8 cellular contexts compared by ENCODE assay signal in the genomic region with DNA sequence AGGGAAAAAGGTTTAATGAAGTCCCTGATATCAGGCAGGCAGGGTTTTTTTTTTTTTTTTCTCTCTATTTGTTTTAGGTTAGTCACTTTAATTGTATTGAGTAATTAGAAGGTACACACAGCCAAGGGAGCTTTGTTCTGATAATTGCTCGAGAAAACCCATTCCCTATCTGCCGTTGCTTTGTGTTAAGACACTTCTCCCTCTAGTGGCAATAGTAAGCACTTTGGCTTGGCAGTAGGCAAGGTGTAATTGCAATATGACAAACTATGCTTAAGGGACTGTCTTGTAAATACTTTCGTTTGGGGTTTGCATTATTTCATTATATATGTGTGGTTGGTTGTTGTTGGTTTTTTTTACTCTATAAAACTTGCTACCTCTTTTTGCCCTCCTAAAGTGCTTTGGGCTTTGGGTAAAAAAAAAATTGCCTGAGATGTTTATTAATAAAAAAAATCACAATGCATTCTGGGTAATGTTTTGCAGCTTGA.
A peak's percentile ranks its signal among the peaks of the same experiment; 100 is the strongest.
DNase-seq lines count a peak whose midpoint lies in the region; ATAC-seq and TF ChIP-seq lines count a peak whose summit lies in the region.

No MANE protein-coding gene starts in this region.

- peaks cover 8% of the 10 kb centered on the region for H3K4me1 Mint-ChIP-seq in activated CD8-positive, alpha-beta T cell treated with anti-CD3 and anti-CD28 coated beads for 36 hours (ENCODE audit: low read depth)
- H3K4me1 Mint-ChIP-seq in activated T-helper 2 cell treated with anti-CD3 and anti-CD28 coated beads, Interferon-gamma antibody, Interleukin-2, Interleukin-4, amounts not matched to agents 10 μg/mL and 5 μg/mL and 100 μg/mL, durations not matched to agents 14 hours and 24 hours and 36 hours (ENCODE audit: low read depth), result peaks cover 2% of the 10 kb centered on the region

- no peaks in the 10 kb centered on the region for H3K36me3 Mint-ChIP-seq in activated CD8-positive, alpha-beta T cell treated with anti-CD3 and anti-CD28 coated beads for 36 hours (ENCODE audit: low read depth)
- H3K36me3 Mint-ChIP-seq in activated T-helper 2 cell treated with anti-CD3 and anti-CD28 coated beads, Interferon-gamma antibody, Interleukin-2, Interleukin-4, amounts not matched to agents 10 μg/mL and 5 μg/mL and 100 μg/mL, durations not matched to agents 14 hours and 24 hours and 36 hours (ENCODE audit: low read depth), result no peaks in the 10 kb centered on the region

- DNase-seq in DMS114 treated with DMSO at 0.1 percent for 48 hours (lab: John Stamatoyannopoulos, UW; ENCODE audit: unreplicated experiment) (peak; percentile 60), HEK293T (ENCODE audit: extremely low spot score) (peak; percentile 72), NCI-H510A (lab: John Stamatoyannopoulos, UW) (peak; percentile 59), fibroblast of the conjunctiva (ENCODE audit: low read depth) (peak; percentile 63), non-pigmented ciliary epithelial cell (ENCODE audit: low read depth) (peak; percentile 30)
- DNase-seq in activated CD8-positive, alpha-beta T cell treated with anti-CD3 and anti-CD28 coated beads for 36 hours, result peak; percentile 29
- DNase-seq in activated T-helper 2 cell treated with anti-CD3 and anti-CD28 coated beads, Interferon-gamma antibody, Interleukin-2, Interleukin-4, amounts not matched to agents 10 μg/mL and 5 μg/mL and 100 μg/mL, durations not matched to agents 14 hours and 24 hours and 36 hours (ENCODE audit: low spot score), result no peak

- H3K4me3 Mint-ChIP-seq in activated CD8-positive, alpha-beta T cell treated with anti-CD3 and anti-CD28 coated beads for 36 hours, result no peak overlapping the region
- no peak overlapping the region for H3K4me3 Mint-ChIP-seq in activated T-helper 2 cell treated with anti-CD3 and anti-CD28 coated beads, Interferon-gamma antibody, Interleukin-2, Interleukin-4, amounts not matched to agents 10 μg/mL and 5 μg/mL and 100 μg/mL, durations not matched to agents 14 hours and 24 hours and 36 hours (ENCODE audit: low read depth)

- H3K9me3 Mint-ChIP-seq in activated CD8-positive, alpha-beta T cell treated with anti-CD3 and anti-CD28 coated beads for 36 hours, result no peaks in the 10 kb centered on the region
- no peaks in the 10 kb centered on the region for H3K9me3 Mint-ChIP-seq in activated T-helper 2 cell treated with anti-CD3 and anti-CD28 coated beads, Interferon-gamma antibody, Interleukin-2, Interleukin-4, amounts not matched to agents 10 μg/mL and 5 μg/mL and 100 μg/mL, durations not matched to agents 14 hours and 24 hours and 36 hours

- peak; percentile 75 for TF ChIP-seq CTCF in activated CD8-positive, alpha-beta T cell treated with anti-CD3 and anti-CD28 coated beads for 36 hours (IDR thresholded peaks at IDR 0.05)

- H3K27ac Mint-ChIP-seq in activated CD8-positive, alpha-beta T cell treated with anti-CD3 and anti-CD28 coated beads for 36 hours, result no peak overlapping the region
- H3K27ac Mint-ChIP-seq in activated T-helper 2 cell treated with anti-CD3 and anti-CD28 coated beads, Interferon-gamma antibody, Interleukin-2, Interleukin-4, amounts not matched to agents 10 μg/mL and 5 μg/mL and 100 μg/mL, durations not matched to agents 14 hours and 24 hours and 36 hours, result no peak overlapping the region

- peak; percentile 88 for ATAC-seq in activated CD8-positive, alpha-beta T cell treated with anti-CD3 and anti-CD28 coated beads for 36 hours
- no peak for ATAC-seq in HG03439 (IDR thresholded peaks at IDR 0.05; ENCODE audit: unreplicated experiment)

- POLR2A ChIA-PET in HEK293T (lab: Yijun Ruan, JAX), result interaction anchor here (0.8 kb wide), 1 partner anchor 238 kb away, joined by 3 read pairs; the partner anchor contains the start of gene LBX1
- POLR2A ChIA-PET in activated CD8-positive, alpha-beta T cell treated with anti-CD3 and anti-CD28 coated beads for 36 hours (lab: Charles Lee), result no interaction called here

- no peaks in the 10 kb centered on the region for H3K27me3 Mint-ChIP-seq in activated CD8-positive, alpha-beta T cell treated with anti-CD3 and anti-CD28 coated beads for 36 hours
- peaks cover 2% of the 10 kb centered on the region for H3K27me3 Mint-ChIP-seq in activated T-helper 2 cell treated with anti-CD3 and anti-CD28 coated beads, Interferon-gamma antibody, Interleukin-2, Interleukin-4, amounts not matched to agents 10 μg/mL and 5 μg/mL and 100 μg/mL, durations not matched to agents 14 hours and 24 hours and 36 hours (ENCODE audit: low read depth)

- intact Hi-C loops in activated CD8-positive, alpha-beta T cell treated with anti-CD3 and anti-CD28 coated beads for 36 hours (cut with micrococcal nuclease), result loop anchor here (5.0 kb wide), 1 partner anchor 255 kb away; no protein-coding TSS in a partner anchor
- intact Hi-C loops in activated T-helper 2 cell treated with anti-CD3 and anti-CD28 coated beads, Interferon-gamma antibody, Interleukin-2, Interleukin-4, amounts not matched to agents 10 μg/mL and 5 μg/mL and 100 μg/mL, durations not matched to agents 14 hours and 24 hours and 36 hours (cut with micrococcal nuclease), result no loop called here

- CTCF ChIA-PET in HEK293T (lab: Yijun Ruan, JAX), result interaction anchor here (0.6 to 2.3 kb wide), 29 partner anchors 8 to 309 kb away, joined by 3 to 17 read pairs (median 5); partner anchors contain the start of gene BTRC
- CTCF ChIA-PET in activated CD8-positive, alpha-beta T cell treated with anti-CD3 and anti-CD28 coated beads for 36 hours (lab: Charles Lee), result interaction anchor here (0.6 to 4.2 kb wide), 53 partner anchors 8 to 313 kb away, joined by 3 to 52 read pairs (median 4); no protein-coding TSS in a partner anchor

TF ChIP-seq in HEK293T, 16 proteins besides CTCF, POLR2A, EP300 and RAD21:
- TF ChIP-seq BHLHE40 (IDR thresholded peaks at IDR 0.05; ENCODE audit: borderline replicate concordance) (no peak), LEF1 (IDR thresholded peaks at IDR 0.05; ENCODE audit: borderline replicate concordance) (no peak), ZNF384 (IDR thresholded peaks at IDR 0.05) (peak; percentile 52; the same call in 1 of the 2 replicates), FOXM1 (IDR thresholded peaks at IDR 0.05; ENCODE audit: borderline replicate concordance) (no peak), HDGF (IDR thresholded peaks at IDR 0.05; ENCODE audit: borderline replicate concordance) (no peak), TARDBP (IDR thresholded peaks at IDR 0.05) (no peak), L3MBTL2 (conservative IDR thresholded peaks at IDR 0.05) (no peak)
